Comparison of ENCODE assay signal across 6 cellular contexts in genomic region chr10:38448614-38449355, GRCh38.
A peak's percentile ranks its signal among the peaks of the same experiment; 100 is the strongest.
DNase-seq lines count a peak whose midpoint lies in the region; ATAC-seq and TF ChIP-seq lines count a peak whose summit lies in the region.
"Not testable (repeated sequence)": the region's sequence is repeated elsewhere in the genome, so short reads cannot be mapped to it uniquely, and the experiment has no call there.

No MANE protein-coding gene starts in this region.

- H3K4me3 Mint-ChIP-seq in T-helper 17 cell; activated naive CD8-positive, alpha-beta T cell treated with anti-CD3 and anti-CD28 coated beads, Interleukin-2, amount 10 ng/mL, durations not matched to agents 7 days and 5 days: not testable (repeated sequence)

- in situ Hi-C loops in G401 (cut with HindIII; ENCODE audit: low sequenced_read_pairs), result not testable (repeated sequence)

- not testable (repeated sequence) for ATAC-seq in T-helper 17 cell; activated naive CD8-positive, alpha-beta T cell treated with anti-CD3 and anti-CD28 coated beads, Interleukin-2, amount 10 ng/mL, durations not matched to agents 7 days and 5 days (ENCODE audit: low read depth); Right ventricle myocardium superior (ENCODE audit: poor library complexity); right lobe of liver

- H3K4me1 Mint-ChIP-seq in T-helper 17 cell; activated naive CD8-positive, alpha-beta T cell treated with anti-CD3 and anti-CD28 coated beads, Interleukin-2, amount 10 ng/mL, durations not matched to agents 7 days and 5 days: not testable (repeated sequence)

- H3K9me3 Mint-ChIP-seq in activated naive CD8-positive, alpha-beta T cell treated with anti-CD3 and anti-CD28 coated beads, Interleukin-2, amount 10 ng/mL, durations not matched to agents 7 days and 5 days, result not testable (repeated sequence)

- peak overlapping the region in 1 of 3 donors; percentile 13 for H3K27ac ChIP-seq in right lobe of liver

- H3K36me3 ChIP-seq in H7 (replicated peaks; ENCODE audit: control insufficient read depth, insufficient read depth, low read length); right lobe of liver: not testable (repeated sequence)

- intact Hi-C loops in Right ventricle myocardium superior (cut with DNase I); right lobe of liver (cut with DNase I): not testable (repeated sequence)

- H3K27ac Mint-ChIP-seq in T-helper 17 cell, result peak overlapping the region; percentile 6
- H3K27ac Mint-ChIP-seq in activated naive CD8-positive, alpha-beta T cell treated with anti-CD3 and anti-CD28 coated beads, Interleukin-2, amount 10 ng/mL, durations not matched to agents 7 days and 5 days, result peak overlapping the region; percentile 67

- not testable (repeated sequence) for H3K27me3 ChIP-seq in H7 (ENCODE audit: control insufficient read depth, insufficient read depth, low read length); right lobe of liver

- POLR2A ChIA-PET in activated naive CD8-positive, alpha-beta T cell treated with anti-CD3 and anti-CD28 coated beads, Interleukin-2, amount 10 ng/mL, durations not matched to agents 7 days and 5 days (lab: Charles Lee), result not testable (repeated sequence)

- DNase-seq in G401 (ENCODE audit: low spot score), result peak; percentile 0
- DNase-seq in H7, result peak; percentile 2
- not testable (repeated sequence) for DNase-seq in T-helper 17 cell; activated naive CD8-positive, alpha-beta T cell treated with anti-CD3 and anti-CD28 coated beads, Interleukin-2, amount 10 ng/mL, durations not matched to agents 7 days and 5 days
- peak; percentile 13 for DNase-seq in Right ventricle myocardium superior
- peak in 2 of 3 donors; percentile 40 to 45 for DNase-seq in right lobe of liver

- H3K9me3 ChIP-seq in T-helper 17 cell (ENCODE audit: control insufficient read depth, low read length, poor library complexity, severe bottlenecking); right lobe of liver: not testable (repeated sequence)

- WGBS in right lobe of liver (ENCODE audit: insufficient coverage, low coverage, low lambda C conversion rate, missing lambda C conversion rate), result 100% methylated on average over 2 of the region's 22 CpGs

- TF ChIP-seq POLR2A in right lobe of liver (IDR thresholded peaks at IDR 0.05), result not testable (repeated sequence)

- TF ChIP-seq CTCF in right lobe of liver (IDR thresholded peaks at IDR 0.05), result not testable (repeated sequence)

- not testable (repeated sequence) for H3K4me1 ChIP-seq in right lobe of liver

- H3K27me3 Mint-ChIP-seq in T-helper 17 cell; activated naive CD8-positive, alpha-beta T cell treated with anti-CD3 and anti-CD28 coated beads, Interleukin-2, amount 10 ng/mL, durations not matched to agents 7 days and 5 days: not testable (repeated sequence)

- H3K4me3 ChIP-seq in H7 (ENCODE audit: insufficient read depth, low read depth, low read length); right lobe of liver: not testable (repeated sequence)

- H3K36me3 Mint-ChIP-seq in T-helper 17 cell (ENCODE audit: low read depth), result not testable (repeated sequence)
- peaks cover 14% of the 10 kb centered on the region for H3K36me3 Mint-ChIP-seq in activated naive CD8-positive, alpha-beta T cell treated with anti-CD3 and anti-CD28 coated beads, Interleukin-2, amount 10 ng/mL, durations not matched to agents 7 days and 5 days
